In the genomic region with DNA sequence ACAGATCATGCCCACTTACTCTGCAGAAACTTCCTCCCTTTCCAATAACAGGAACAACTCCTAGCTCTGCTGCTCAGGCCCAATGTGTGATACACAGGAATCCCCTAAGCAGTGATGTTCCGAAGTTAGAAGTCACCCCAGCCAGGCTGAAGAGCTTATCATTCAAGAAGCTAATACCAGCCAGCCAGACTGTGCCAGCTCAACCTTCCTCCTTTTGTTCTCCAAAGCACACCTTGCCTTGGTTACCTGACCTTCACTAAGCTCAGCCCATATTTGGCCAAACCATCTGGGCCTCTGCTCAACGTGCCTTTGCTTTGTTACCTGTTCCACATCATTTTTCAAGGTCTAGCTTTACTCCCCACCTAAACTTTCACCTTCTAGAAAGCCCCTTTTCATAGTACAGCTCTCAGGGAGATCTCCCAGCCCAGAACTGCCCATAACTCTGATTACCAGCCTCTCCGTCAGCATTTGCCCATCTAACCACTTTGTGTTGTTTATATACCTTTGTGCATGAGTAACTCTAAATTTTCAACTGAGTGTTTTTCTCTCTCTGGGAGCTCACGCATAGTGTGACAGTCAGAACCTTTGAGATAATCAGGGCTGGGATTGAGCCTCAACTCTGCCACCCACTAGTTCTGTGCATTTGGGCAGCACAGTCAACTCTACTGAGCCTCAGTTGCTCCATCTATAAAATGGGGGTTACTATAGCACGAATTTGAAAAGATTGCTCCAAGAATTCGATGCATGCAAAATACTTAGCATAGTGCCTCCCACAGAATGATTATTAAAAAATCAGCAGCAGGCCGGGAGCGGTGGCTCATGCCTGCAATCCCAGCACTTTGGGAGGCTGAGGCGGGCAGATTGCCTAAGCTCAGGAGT, we compare ENCODE assay signal across 1 cellular context.
TF ChIP-seq lines count a peak whose summit lies in the region.

No MANE protein-coding gene starts in this region.

TF ChIP-seq in GM23338, 12 proteins besides CTCF, POLR2A, EP300 and RAD21 (continued from another document):
- TF ChIP-seq, protein P1, sequence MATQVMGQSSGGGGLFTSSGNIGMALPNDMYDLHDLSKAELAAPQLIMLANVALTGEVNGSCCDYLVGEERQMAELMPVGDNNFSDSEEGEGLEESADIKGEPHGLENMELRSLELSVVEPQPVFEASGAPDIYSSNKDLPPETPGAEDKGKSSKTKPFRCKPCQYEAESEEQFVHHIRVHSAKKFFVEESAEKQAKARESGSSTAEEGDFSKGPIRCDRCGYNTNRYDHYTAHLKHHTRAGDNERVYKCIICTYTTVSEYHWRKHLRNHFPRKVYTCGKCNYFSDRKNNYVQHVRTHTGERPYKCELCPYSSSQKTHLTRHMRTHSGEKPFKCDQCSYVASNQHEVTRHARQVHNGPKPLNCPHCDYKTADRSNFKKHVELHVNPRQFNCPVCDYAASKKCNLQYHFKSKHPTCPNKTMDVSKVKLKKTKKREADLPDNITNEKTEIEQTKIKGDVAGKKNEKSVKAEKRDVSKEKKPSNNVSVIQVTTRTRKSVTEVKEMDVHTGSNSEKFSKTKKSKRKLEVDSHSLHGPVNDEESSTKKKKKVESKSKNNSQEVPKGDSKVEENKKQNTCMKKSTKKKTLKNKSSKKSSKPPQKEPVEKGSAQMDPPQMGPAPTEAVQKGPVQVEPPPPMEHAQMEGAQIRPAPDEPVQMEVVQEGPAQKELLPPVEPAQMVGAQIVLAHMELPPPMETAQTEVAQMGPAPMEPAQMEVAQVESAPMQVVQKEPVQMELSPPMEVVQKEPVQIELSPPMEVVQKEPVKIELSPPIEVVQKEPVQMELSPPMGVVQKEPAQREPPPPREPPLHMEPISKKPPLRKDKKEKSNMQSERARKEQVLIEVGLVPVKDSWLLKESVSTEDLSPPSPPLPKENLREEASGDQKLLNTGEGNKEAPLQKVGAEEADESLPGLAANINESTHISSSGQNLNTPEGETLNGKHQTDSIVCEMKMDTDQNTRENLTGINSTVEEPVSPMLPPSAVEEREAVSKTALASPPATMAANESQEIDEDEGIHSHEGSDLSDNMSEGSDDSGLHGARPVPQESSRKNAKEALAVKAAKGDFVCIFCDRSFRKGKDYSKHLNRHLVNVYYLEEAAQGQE (IDR thresholded peaks at IDR 0.05; ENCODE audit: unreplicated experiment) = no peak
- TF ChIP-seq, protein P2, sequence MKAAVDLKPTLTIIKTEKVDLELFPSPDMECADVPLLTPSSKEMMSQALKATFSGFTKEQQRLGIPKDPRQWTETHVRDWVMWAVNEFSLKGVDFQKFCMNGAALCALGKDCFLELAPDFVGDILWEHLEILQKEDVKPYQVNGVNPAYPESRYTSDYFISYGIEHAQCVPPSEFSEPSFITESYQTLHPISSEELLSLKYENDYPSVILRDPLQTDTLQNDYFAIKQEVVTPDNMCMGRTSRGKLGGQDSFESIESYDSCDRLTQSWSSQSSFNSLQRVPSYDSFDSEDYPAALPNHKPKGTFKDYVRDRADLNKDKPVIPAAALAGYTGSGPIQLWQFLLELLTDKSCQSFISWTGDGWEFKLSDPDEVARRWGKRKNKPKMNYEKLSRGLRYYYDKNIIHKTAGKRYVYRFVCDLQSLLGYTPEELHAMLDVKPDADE (IDR thresholded peaks at IDR 0.05) = no peak
- TF ChIP-seq STAT1 (IDR thresholded peaks at IDR 0.05; ENCODE audit: unreplicated experiment) = no peak
- TF ChIP-seq JUNB (IDR thresholded peaks at IDR 0.05; ENCODE audit: unreplicated experiment) = no peak
- no peak for TF ChIP-seq POLR2AphosphoS5 (IDR thresholded peaks at IDR 0.05; ENCODE audit: low read depth)
- TF ChIP-seq CREB1 (CRISPR knock-in tag; IDR thresholded peaks at IDR 0.05; ENCODE audit: low read depth) = no peak
- TF ChIP-seq NANOG (IDR thresholded peaks at IDR 0.05; ENCODE audit: borderline replicate concordance) = no peak
- no peak for TF ChIP-seq EZH2phosphoT487 (IDR thresholded peaks at IDR 0.05; ENCODE audit: unreplicated experiment)
- TF ChIP-seq ZNF114 (CRISPR knock-in tag; IDR thresholded peaks at IDR 0.05) = no peak
- TF ChIP-seq, protein P3, sequence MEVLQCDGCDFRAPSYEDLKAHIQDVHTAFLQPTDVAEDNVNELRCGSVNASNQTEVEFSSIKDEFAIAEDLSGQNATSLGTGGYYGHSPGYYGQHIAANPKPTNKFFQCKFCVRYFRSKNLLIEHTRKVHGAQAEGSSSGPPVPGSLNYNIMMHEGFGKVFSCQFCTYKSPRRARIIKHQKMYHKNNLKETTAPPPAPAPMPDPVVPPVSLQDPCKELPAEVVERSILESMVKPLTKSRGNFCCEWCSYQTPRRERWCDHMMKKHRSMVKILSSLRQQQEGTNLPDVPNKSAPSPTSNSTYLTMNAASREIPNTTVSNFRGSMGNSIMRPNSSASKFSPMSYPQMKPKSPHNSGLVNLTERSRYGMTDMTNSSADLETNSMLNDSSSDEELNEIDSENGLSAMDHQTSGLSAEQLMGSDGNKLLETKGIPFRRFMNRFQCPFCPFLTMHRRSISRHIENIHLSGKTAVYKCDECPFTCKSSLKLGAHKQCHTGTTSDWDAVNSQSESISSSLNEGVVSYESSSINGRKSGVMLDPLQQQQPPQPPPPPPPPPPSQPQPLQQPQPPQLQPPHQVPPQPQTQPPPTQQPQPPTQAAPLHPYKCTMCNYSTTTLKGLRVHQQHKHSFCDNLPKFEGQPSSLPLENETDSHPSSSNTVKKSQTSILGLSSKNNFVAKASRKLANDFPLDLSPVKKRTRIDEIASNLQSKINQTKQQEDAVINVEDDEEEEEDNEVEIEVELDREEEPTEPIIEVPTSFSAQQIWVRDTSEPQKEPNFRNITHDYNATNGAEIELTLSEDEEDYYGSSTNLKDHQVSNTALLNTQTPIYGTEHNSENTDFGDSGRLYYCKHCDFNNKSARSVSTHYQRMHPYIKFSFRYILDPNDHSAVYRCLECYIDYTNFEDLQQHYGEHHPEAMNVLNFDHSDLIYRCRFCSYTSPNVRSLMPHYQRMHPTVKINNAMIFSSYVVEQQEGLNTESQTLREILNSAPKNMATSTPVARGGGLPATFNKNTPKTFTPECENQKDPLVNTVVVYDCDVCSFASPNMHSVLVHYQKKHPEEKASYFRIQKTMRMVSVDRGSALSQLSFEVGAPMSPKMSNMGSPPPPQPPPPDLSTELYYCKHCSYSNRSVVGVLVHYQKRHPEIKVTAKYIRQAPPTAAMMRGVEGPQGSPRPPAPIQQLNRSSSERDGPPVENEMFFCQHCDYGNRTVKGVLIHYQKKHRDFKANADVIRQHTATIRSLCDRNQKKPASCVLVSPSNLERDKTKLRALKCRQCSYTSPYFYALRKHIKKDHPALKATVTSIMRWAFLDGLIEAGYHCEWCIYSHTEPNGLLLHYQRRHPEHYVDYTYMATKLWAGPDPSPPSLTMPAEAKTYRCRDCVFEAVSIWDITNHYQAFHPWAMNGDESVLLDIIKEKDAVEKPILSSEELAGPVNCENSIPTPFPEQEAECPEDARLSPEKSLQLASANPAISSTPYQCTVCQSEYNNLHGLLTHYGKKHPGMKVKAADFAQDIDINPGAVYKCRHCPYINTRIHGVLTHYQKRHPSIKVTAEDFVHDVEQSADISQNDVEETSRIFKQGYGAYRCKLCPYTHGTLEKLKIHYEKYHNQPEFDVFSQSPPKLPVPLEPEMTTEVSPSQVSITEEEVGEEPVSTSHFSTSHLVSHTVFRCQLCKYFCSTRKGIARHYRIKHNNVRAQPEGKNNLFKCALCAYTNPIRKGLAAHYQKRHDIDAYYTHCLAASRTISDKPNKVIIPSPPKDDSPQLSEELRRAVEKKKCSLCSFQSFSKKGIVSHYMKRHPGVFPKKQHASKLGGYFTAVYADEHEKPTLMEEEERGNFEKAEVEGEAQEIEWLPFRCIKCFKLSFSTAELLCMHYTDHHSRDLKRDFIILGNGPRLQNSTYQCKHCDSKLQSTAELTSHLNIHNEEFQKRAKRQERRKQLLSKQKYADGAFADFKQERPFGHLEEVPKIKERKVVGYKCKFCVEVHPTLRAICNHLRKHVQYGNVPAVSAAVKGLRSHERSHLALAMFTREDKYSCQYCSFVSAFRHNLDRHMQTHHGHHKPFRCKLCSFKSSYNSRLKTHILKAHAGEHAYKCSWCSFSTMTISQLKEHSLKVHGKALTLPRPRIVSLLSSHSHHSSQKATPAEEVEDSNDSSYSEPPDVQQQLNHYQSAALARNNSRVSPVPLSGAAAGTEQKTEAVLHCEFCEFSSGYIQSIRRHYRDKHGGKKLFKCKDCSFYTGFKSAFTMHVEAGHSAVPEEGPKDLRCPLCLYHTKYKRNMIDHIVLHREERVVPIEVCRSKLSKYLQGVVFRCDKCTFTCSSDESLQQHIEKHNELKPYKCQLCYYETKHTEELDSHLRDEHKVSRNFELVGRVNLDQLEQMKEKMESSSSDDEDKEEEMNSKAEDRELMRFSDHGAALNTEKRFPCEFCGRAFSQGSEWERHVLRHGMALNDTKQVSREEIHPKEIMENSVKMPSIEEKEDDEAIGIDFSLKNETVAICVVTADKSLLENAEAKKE (CRISPR knock-in tag; IDR thresholded peaks at IDR 0.05) = no peak
- TF ChIP-seq EZH2 (IDR thresholded peaks at IDR 0.05; ENCODE audit: low read depth, unreplicated experiment) = no peak
